ENCODE assay signal across 23 cellular contexts in the genomic region with DNA sequence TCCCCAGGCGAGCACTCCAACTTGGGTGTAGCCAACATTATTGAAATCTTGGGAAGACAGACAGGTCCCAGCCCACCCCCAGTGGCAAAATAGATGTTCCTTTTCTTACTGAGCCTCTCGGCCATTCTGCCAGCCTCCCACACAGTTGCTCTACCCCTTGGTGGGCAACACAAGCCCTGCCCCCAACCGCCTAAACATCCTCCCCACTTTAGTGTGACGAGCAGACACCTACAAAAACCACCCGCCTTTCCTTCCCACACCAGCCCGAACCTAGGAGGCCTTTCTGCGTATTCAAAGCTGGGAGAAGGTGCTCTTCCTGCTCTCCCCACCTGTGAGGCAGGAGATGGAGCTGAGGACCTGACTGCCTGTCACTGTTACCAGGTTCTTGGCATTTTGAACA. TPM values are rescaled to one million over a fixed set of nuclear protein-coding genes. Genes with fewer than 3 reads are reported as not detected.
DNase-seq lines count a peak whose midpoint lies in the region; ATAC-seq, FAIRE-seq and TF ChIP-seq lines count a peak whose summit lies in the region.
"Had no signal": no experiment of that assay in that cellular context is flagged by ENCODE, and none has a peak within 500 bp of the region (broad histone marks: within the 10 kb centered on the region; RNA-seq: fewer than 3 reads in every experiment).

No MANE protein-coding gene starts in this region.

- H3K79me2 ChIP-seq in H1 (ENCODE audit: control insufficient read depth in 1 of 2, insufficient read depth in 2 of 2, low read length in 2 of 2) (no peaks in the 10 kb centered on the region), smooth muscle cell (ENCODE audit: low read depth) (no peaks in the 10 kb centered on the region)

- 0 out of 2 replicates have a peak overlapping the region, but pooled peaks have one; percentile 28 for H3K18ac ChIP-seq in H1 (ENCODE audit: extremely low read depth, low read length)

- no peak for TF ChIP-seq POLR2A in H1 (IDR thresholded peaks at IDR 0.05; ENCODE audit: control extremely low read depth in 1 of 2, low read depth in 2 of 2, low read length in 2 of 2)

- H2BK120ac ChIP-seq in H1 (replicated peaks; ENCODE audit: low read depth, low read length), result no peak overlapping the region

- no peaks in the 10 kb centered on the region for H3K9me3 Mint-ChIP-seq in activated CD8-positive, alpha-beta memory T cell treated with anti-CD3 and anti-CD28 coated beads, Interleukin-2, amount 10 ng/mL, durations not matched to agents 7 days and 5 days (ENCODE audit: low read depth)
- H3K9me3 Mint-ChIP-seq in T-cell, result no peaks in the 10 kb centered on the region
- H3K9me3 Mint-ChIP-seq in stimulated activated naive CD8-positive, alpha-beta T cell treated with anti-CD3 and anti-CD28 coated beads, Interleukin-15, Interleukin-2, amounts not matched to agents 100 ng/mL and 50 ng/mL, for 24 hours, result no peaks in the 10 kb centered on the region
- H3K9me3 Mint-ChIP-seq: endodermal cell had no signal

- H3K4me3 Mint-ChIP-seq in activated CD8-positive, alpha-beta memory T cell treated with anti-CD3 and anti-CD28 coated beads, Interleukin-2, amount 10 ng/mL, durations not matched to agents 7 days and 5 days, result peak overlapping the region; percentile 23
- H3K4me3 Mint-ChIP-seq in T-cell, result peak overlapping the region in 2 of 3 donors; percentile 17 to 27
- H3K4me3 Mint-ChIP-seq in stimulated activated naive CD8-positive, alpha-beta T cell treated with anti-CD3 and anti-CD28 coated beads, Interleukin-15, Interleukin-2, amounts not matched to agents 100 ng/mL and 50 ng/mL, for 24 hours, result peak overlapping the region; percentile 34
- H3K4me3 Mint-ChIP-seq: endodermal cell; stimulated activated naive B cell treated with anti-CD40 and anti-IgM and Interleukin-4, amounts not matched to agents 10 μg/mL and 1 μg/mL and 100 μg/mL, for 72 hours had no signal

- ATAC-seq in activated CD8-positive, alpha-beta memory T cell treated with anti-CD3 and anti-CD28 coated beads, Interleukin-2, amount 10 ng/mL, durations not matched to agents 7 days and 5 days, result no peak
- no peak for ATAC-seq in T-cell (replicated peaks in 1 of 4)
- ATAC-seq: activated naive CD4-positive, alpha-beta T cell treated with anti-CD3 and anti-CD28 coated beads, Interleukin-2, amount 50 U/mL, for 72 hours; body of pancreas; pancreas; right lobe of liver; stimulated activated naive B cell treated with anti-CD40 and anti-IgM and Interleukin-4, amounts not matched to agents 10 μg/mL and 1 μg/mL and 100 μg/mL, for 72 hours had no signal

- H3K4me1 Mint-ChIP-seq in activated CD8-positive, alpha-beta memory T cell treated with anti-CD3 and anti-CD28 coated beads, Interleukin-2, amount 10 ng/mL, durations not matched to agents 7 days and 5 days, result peaks cover 70% of the 10 kb centered on the region
- peaks cover 52 to 67% (median 59%) of the 10 kb centered on the region in 3 donors for H3K4me1 Mint-ChIP-seq in T-cell
- H3K4me1 Mint-ChIP-seq in stimulated activated naive CD8-positive, alpha-beta T cell treated with anti-CD3 and anti-CD28 coated beads, Interleukin-15, Interleukin-2, amounts not matched to agents 100 ng/mL and 50 ng/mL, for 24 hours (ENCODE audit: low read depth), result peaks cover 56% of the 10 kb centered on the region

- TF ChIP-seq EP300 in H1 (IDR thresholded peaks at IDR 0.05; ENCODE audit: borderline replicate concordance in 1 of 2, low read depth in 2 of 2, low read length in 2 of 2), result no peak

- no peak overlapping the region for H3K4ac ChIP-seq in H1 (replicated peaks; ENCODE audit: insufficient read length, low read depth, low read length)

- H3K4me2 ChIP-seq in H1 (ENCODE audit: insufficient read depth in 1 of 2, low read depth in 2 of 2, low read length in 2 of 2) (no peak overlapping the region), smooth muscle cell (no peak overlapping the region)

- H3K27me3 ChIP-seq in H1 (replicated peaks in 1 of 4; ENCODE audit: control insufficient read depth in 3 of 4, extremely low read depth in 1 of 4, insufficient read depth in 3 of 4, low read length in 3 of 4), result no peaks in the 10 kb centered on the region
- H3K27me3 ChIP-seq in smooth muscle cell (ENCODE audit: low read depth), result no peaks in the 10 kb centered on the region
- H3K27me3 ChIP-seq: body of pancreas, colonic mucosa, pancreas, right lobe of liver, SJSA1 had no signal

- 91% methylated on average over 7 of the region's 7 CpGs; no CpG with 5 or more reads in 1 of the 2 experiments for WGBS in H1 (ENCODE audit: extremely low coverage in 1 of 2, insufficient coverage in 1 of 2, insufficient read length in 1 of 2, insufficient replicate concordance in 2 of 2, low coverage in 1 of 2, low lambda C conversion rate in 2 of 2, missing lambda C conversion rate in 1 of 2), 2 experiments
- 93% methylated on average over 7 of the region's 7 CpGs for WGBS in smooth muscle cell (ENCODE audit: low lambda C conversion rate)

- no peaks in the 10 kb centered on the region for H4K20me1 ChIP-seq in H1 (replicated peaks in 1 of 2; ENCODE audit: control insufficient read depth in 1 of 2, insufficient read depth in 2 of 2, low read length in 2 of 2)
- H4K20me1 ChIP-seq in smooth muscle cell (ENCODE audit: low read depth), result no peaks in the 10 kb centered on the region

- 0 out of 2 replicates have a peak overlapping the region, but pooled peaks have one; percentile 52 for H2BK20ac ChIP-seq in H1 (ENCODE audit: low read length)

- no peaks in the 10 kb centered on the region for H3K36me3 ChIP-seq in H1 (ENCODE audit: control insufficient read depth in 2 of 4, insufficient read depth in 4 of 4, low read length in 3 of 4)
- no peaks in the 10 kb centered on the region for H3K36me3 ChIP-seq in smooth muscle cell (ENCODE audit: low read depth)
- H3K36me3 ChIP-seq: colonic mucosa, pancreas, right lobe of liver, SJSA1 had no signal

- no peak overlapping the region for H2AK5ac ChIP-seq in H1 (ENCODE audit: low read depth, low read length)

- 0 out of 2 replicates have a peak overlapping the region, but pooled peaks have one; percentile 75 for H2BK12ac ChIP-seq in H1 (ENCODE audit: low read depth, low read length)

- no peak for DNase-seq in activated CD8-positive, alpha-beta memory T cell treated with anti-CD3 and anti-CD28 coated beads, Interleukin-2, amount 10 ng/mL, durations not matched to agents 7 days and 5 days
- no peak for DNase-seq in activated CD8-positive, alpha-beta memory T cell treated with anti-CD3 and anti-CD28 coated beads for 24 hours
- DNase-seq in T-cell (no peak), H1 (ENCODE audit: low read depth in 1 of 2, low spot score in 2 of 2) (no peak), NCI-H2227 treated with DMSO at 0.1 percent for 48 hours (lab: John Stamatoyannopoulos, UW) (no peak), DMS79 treated with DMSO at 0.1 percent for 48 hours (lab: John Stamatoyannopoulos, UW) (no peak), smooth muscle cell (lab: John Stamatoyannopoulos, UW; ENCODE audit: unreplicated experiment) (no peak)
- DNase-seq: activated CD4-positive, CD25-positive, alpha-beta regulatory T cell; activated CD8-positive, alpha-beta memory T cell treated with anti-CD3 and anti-CD28 coated beads, Interleukin-2, amount 50 U/mL, for 4 hours; body of pancreas; colonic mucosa; endodermal cell; Kasumi-1; NCI-H1092; NCI-H2081; pancreas; right lobe of liver; stimulated activated naive B cell treated with anti-CD40 and anti-IgM and Interleukin-4, amounts not matched to agents 10 μg/mL and 1 μg/mL and 100 μg/mL, for 72 hours had no signal

- no peak for TF ChIP-seq CTCF in H1 (IDR thresholded peaks at IDR 0.05; ENCODE audit: control extremely low read depth in 1 of 3, insufficient read depth in 1 of 3, low read depth in 1 of 3, low read length in 3 of 3)
- TF ChIP-seq CTCF in smooth muscle cell (IDR thresholded peaks at IDR 0.05; ENCODE audit: borderline replicate concordance, insufficient read depth, poor library complexity, severe bottlenecking), result no peak

- no peak overlapping the region; the same call in none of the 2 replicates for H4K8ac ChIP-seq in H1 (ENCODE audit: extremely low read depth, insufficient read depth, low read length)

- peak overlapping the region; percentile 77 for H3K27ac Mint-ChIP-seq in activated CD8-positive, alpha-beta memory T cell treated with anti-CD3 and anti-CD28 coated beads, Interleukin-2, amount 10 ng/mL, durations not matched to agents 7 days and 5 days
- peak overlapping the region; percentile 81 to 85 for H3K27ac Mint-ChIP-seq in T-cell
- H3K27ac Mint-ChIP-seq in stimulated activated naive CD8-positive, alpha-beta T cell treated with anti-CD3 and anti-CD28 coated beads, Interleukin-15, Interleukin-2, amounts not matched to agents 100 ng/mL and 50 ng/mL, for 24 hours, result peak overlapping the region; percentile 85
- H3K27ac Mint-ChIP-seq: endodermal cell; stimulated activated naive B cell treated with anti-CD40 and anti-IgM and Interleukin-4, amounts not matched to agents 10 μg/mL and 1 μg/mL and 100 μg/mL, for 72 hours had no signal

- FAIRE-seq in H1 (lab: Jason Lieb, UNC), result no peak
- FAIRE-seq: pancreas, RCC 7860 had no signal

- H3K23me2 ChIP-seq in H1 (ENCODE audit: low read depth, low read length), result no peaks in the 10 kb centered on the region

- no peak overlapping the region for H2BK15ac ChIP-seq in H1 (ENCODE audit: low read length)

- no peak overlapping the region for H3K27ac ChIP-seq in H1 (ENCODE audit: low read depth, low read length)
- no peak overlapping the region for H3K27ac ChIP-seq in smooth muscle cell (ENCODE audit: low read depth)
- H3K27ac ChIP-seq: body of pancreas, colonic mucosa, pancreas, right lobe of liver, SJSA1 had no signal

- CTCF ChIA-PET in activated CD8-positive, alpha-beta memory T cell treated with anti-CD3 and anti-CD28 coated beads, Interleukin-2, amount 10 ng/mL, durations not matched to agents 7 days and 5 days (lab: Charles Lee), result interaction anchor here (8.2 kb wide), 1 partner anchor 9 kb away, joined by 60 read pairs; no protein-coding TSS in a partner anchor
- CTCF ChIA-PET in T-cell (lab: Charles Lee), result no interaction called here
- CTCF ChIA-PET in H1 (lab: Charles Lee; ENCODE audit: partially characterized antibody), result interaction anchor here (0.6 kb wide), 1 partner anchor 26 kb away, joined by 4 read pairs; no protein-coding TSS in a partner anchor

- peaks cover 27% of the 10 kb centered on the region for H3K36me3 Mint-ChIP-seq in activated CD8-positive, alpha-beta memory T cell treated with anti-CD3 and anti-CD28 coated beads, Interleukin-2, amount 10 ng/mL, durations not matched to agents 7 days and 5 days
- H3K36me3 Mint-ChIP-seq in T-cell, result no peaks in the 10 kb centered on the region
- H3K36me3 Mint-ChIP-seq in stimulated activated naive CD8-positive, alpha-beta T cell treated with anti-CD3 and anti-CD28 coated beads, Interleukin-15, Interleukin-2, amounts not matched to agents 100 ng/mL and 50 ng/mL, for 24 hours (ENCODE audit: low read depth), result no peaks in the 10 kb centered on the region
- H3K36me3 Mint-ChIP-seq: activated naive CD4-positive, alpha-beta T cell treated with anti-CD3 and anti-CD28 coated beads, Interleukin-2, amount 50 U/mL, for 72 hours had no signal

- H3K27me3 Mint-ChIP-seq in activated CD8-positive, alpha-beta memory T cell treated with anti-CD3 and anti-CD28 coated beads, Interleukin-2, amount 10 ng/mL, durations not matched to agents 7 days and 5 days, result no peaks in the 10 kb centered on the region
- no peaks in the 10 kb centered on the region for H3K27me3 Mint-ChIP-seq in T-cell
- no peaks in the 10 kb centered on the region for H3K27me3 Mint-ChIP-seq in stimulated activated naive CD8-positive, alpha-beta T cell treated with anti-CD3 and anti-CD28 coated beads, Interleukin-15, Interleukin-2, amounts not matched to agents 100 ng/mL and 50 ng/mL, for 24 hours
- H3K27me3 Mint-ChIP-seq: stimulated activated naive B cell treated with anti-CD40 and anti-IgM and Interleukin-4, amounts not matched to agents 10 μg/mL and 1 μg/mL and 100 μg/mL, for 72 hours had no signal

- H3K4me1 ChIP-seq in H1 (replicated peaks in 1 of 4; ENCODE audit: control insufficient read depth in 3 of 4, insufficient read depth in 4 of 4, low read length in 3 of 4) (peaks cover 0 to 10% (median 3%) of the 10 kb centered on the region in 4 experiments; a peak in 2 of 7 replicates), smooth muscle cell (ENCODE audit: low read depth) (no peaks in the 10 kb centered on the region)
- H3K4me1 ChIP-seq: body of pancreas, colonic mucosa, pancreas, right lobe of liver, SJSA1 had no signal

- H4K5ac ChIP-seq in H1 (ENCODE audit: insufficient read length, low read depth, low read length), result no peak overlapping the region

- no peaks in the 10 kb centered on the region for H3K79me1 ChIP-seq in H1 (ENCODE audit: low read depth, low read length)

- no peak overlapping the region for H3K9ac ChIP-seq in H1 (replicated peaks in 1 of 4; ENCODE audit: extremely low read depth in 1 of 4, low read depth in 3 of 4, low read length in 3 of 4)
- no peak overlapping the region for H3K9ac ChIP-seq in smooth muscle cell (ENCODE audit: low read depth)

- no peak overlapping the region for H2BK5ac ChIP-seq in H1 (ENCODE audit: low read depth, low read length)

- TF ChIP-seq RAD21 in H1 (IDR thresholded peaks at IDR 0.05 in 1 of 2, conservative IDR thresholded peaks at IDR 0.05 in 1 of 2; ENCODE audit: low read depth in 2 of 2, low read length in 2 of 2), result no peak

- H3K23ac ChIP-seq in H1 (ENCODE audit: insufficient read length), result no peak overlapping the region

- no peak overlapping the region for H3K4me3 ChIP-seq in H1 (ENCODE audit: extremely low read depth in 1 of 4, insufficient read depth in 2 of 4, low read depth in 3 of 4, low read length in 4 of 4)
- H3K4me3 ChIP-seq in smooth muscle cell, result no peak overlapping the region
- H3K4me3 ChIP-seq: body of pancreas, colonic mucosa, lung, pancreas, right lobe of liver, SJSA1 had no signal

- H3K56ac ChIP-seq in H1 (replicated peaks; ENCODE audit: insufficient read length, low read depth, low read length), result no peak overlapping the region

- no peaks in the 10 kb centered on the region for H3F3A ChIP-seq in smooth muscle cell (ENCODE audit: low read depth)

- no peak overlapping the region for H3K14ac ChIP-seq in H1 (ENCODE audit: insufficient read length)

- no peak overlapping the region for H4K91ac ChIP-seq in H1 (replicated peaks; ENCODE audit: insufficient read length, low read length)

- POLR2A ChIA-PET in T-cell (lab: Charles Lee) (no interaction called here), H1 (lab: Charles Lee; ENCODE audit: partially characterized antibody) (no interaction called here)

- H3K9me3 ChIP-seq in H1 (ENCODE audit: insufficient read depth in 2 of 2, low read depth in 1 of 2, low read length in 1 of 2) (no peaks in the 10 kb centered on the region), smooth muscle cell (replicated peaks; ENCODE audit: low read depth) (no peaks in the 10 kb centered on the region)
- H3K9me3 ChIP-seq: body of pancreas, colonic mucosa, pancreas, right lobe of liver, SJSA1 had no signal

- 0 out of 2 replicates have a peak overlapping the region, but pooled peaks have one; percentile 24 for H2AFZ ChIP-seq in H1 (ENCODE audit: low read length)
- no peak overlapping the region for H2AFZ ChIP-seq in smooth muscle cell (ENCODE audit: low read depth)

RNA-seq across cellular contexts. Expression of a gene that starts 58.6 kb away (rescaled TPM):
- 100 to 1,000 TPM; 148 to 174 TPM for total RNA-seq in activated CD8-positive, alpha-beta memory T cell treated with anti-CD3 and anti-CD28 coated beads, Interleukin-2, amount 10 ng/mL, durations not matched to agents 7 days and 5 days
- total RNA-seq in T-cell (100 to 1,000 TPM in 1 of 5 donors, 10 to 100 TPM in 4; 91.7 to 102 (median 96.7) TPM), smooth muscle cell (62.4 and 62.7 TPM in 2 replicates)
- 48.3 and 50.5 TPM in 2 replicates for total RNA-seq in H1 (2021; fragmentation: NEBNext Ultra II Directional; extraction: Animal tissue kit (Norgen Biotek cat#: 25700))
- polyA plus RNA-seq in H1 (2011; rRNA removed) (12.8 and 16.4 TPM in 2 replicates), smooth muscle cell (21.7 and 25.5 TPM in 2 replicates)
- 21.9 TPM for polyA plus RNA-seq in H1 (2011; cell fraction: cytosol; rRNA removed)
- polyA plus RNA-seq in H1 (2011; cell fraction: nucleus; rRNA removed), result 10.9 TPM
- 22.0 to 33.8 TPM (median 26.7 TPM) in 4 replicates for polyA plus RNA-seq in H1 (2012, experiment 1 of 2)
- 2.2 TPM for polyA plus RNA-seq in H1 (2012, experiment 2 of 2)
- 24.1 TPM for polyA plus RNA-seq in H1 (2013, experiment 1 of 2)
- 25.0 TPM for polyA plus RNA-seq in H1 (2013, experiment 2 of 2)
- polyA minus RNA-seq in H1 (2011; rRNA and poly(A)+ RNA removed), result 42.6 and 45.2 TPM in 2 replicates
- polyA minus RNA-seq in H1 (2011; cell fraction: cytosol; rRNA and poly(A)+ RNA removed), result 28.2 TPM
- polyA minus RNA-seq in H1 (2011; cell fraction: nucleus; rRNA and poly(A)+ RNA removed), result 29.6 TPM

Comparison
In these comparisons a context has a peak if more than half of its experiments do, and no peak if none do; other contexts are left out.
1. CTCF ChIA-PET loops: an anchor here in activated CD8-positive, alpha-beta memory T cell treated with anti-CD3 and anti-CD28 coated beads, Interleukin-2, amount 10 ng/mL, durations not matched to agents 7 days and 5 days (8.2 kb wide) and H1 (0.6 kb wide); none called in T-cell.